ENCODE assay signal across 1 cellular context in genomic region chr11:69005183-69005630, GRCh38.
TF ChIP-seq lines count a peak whose summit lies in the region.

No MANE protein-coding gene starts in this region.

TF ChIP-seq in HepG2, 621 proteins besides CTCF, POLR2A, EP300 and RAD21:
- TF ChIP-seq ZBTB1 (CRISPR knock-in tag; IDR thresholded peaks at IDR 0.05; ENCODE audit: borderline replicate concordance) (no peak), KLF12 (CRISPR knock-in tag; IDR thresholded peaks at IDR 0.05; ENCODE audit: borderline replicate concordance) (no peak), ZNF468 (CRISPR knock-in tag; IDR thresholded peaks at IDR 0.05) (no peak), MLLT10 (CRISPR knock-in tag; IDR thresholded peaks at IDR 0.05) (no peak), RELA (CRISPR knock-in tag; IDR thresholded peaks at IDR 0.05) (no peak), ATRX (CRISPR knock-in tag; IDR thresholded peaks at IDR 0.05; ENCODE audit: borderline replicate concordance) (no peak), GATAD1 (CRISPR knock-in tag; IDR thresholded peaks at IDR 0.05) (no peak), RERE (CRISPR knock-in tag; IDR thresholded peaks at IDR 0.05; ENCODE audit: low read depth) (no peak)
TF ChIP-seq in HepG2: peak in this region for 0.
